In the genomic region with DNA sequence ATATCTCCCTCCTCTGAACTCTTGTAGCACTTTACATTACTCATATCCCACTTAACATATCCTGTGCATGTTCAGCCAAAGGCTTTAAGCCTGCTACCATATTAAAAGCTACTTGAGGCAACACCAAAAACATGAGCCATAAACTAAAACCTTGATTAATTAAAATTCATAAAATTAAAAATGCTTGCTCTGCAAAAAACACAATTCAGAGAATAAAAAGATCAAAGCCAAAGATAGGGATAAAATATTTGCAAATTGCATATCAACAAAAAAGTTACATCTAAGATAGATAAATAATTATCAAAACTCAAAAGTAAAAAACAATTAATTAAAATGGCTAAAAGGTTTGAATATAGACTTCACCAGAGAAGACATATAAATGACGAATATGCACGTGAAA, we compare ENCODE assay signal across 2 cellular contexts.
TF ChIP-seq lines count a peak whose summit lies in the region.

No MANE protein-coding gene starts in this region.

TF ChIP-seq in A549, 52 proteins besides CTCF, POLR2A, EP300 and RAD21 (continued from another document):
- TF ChIP-seq, protein P1, sequence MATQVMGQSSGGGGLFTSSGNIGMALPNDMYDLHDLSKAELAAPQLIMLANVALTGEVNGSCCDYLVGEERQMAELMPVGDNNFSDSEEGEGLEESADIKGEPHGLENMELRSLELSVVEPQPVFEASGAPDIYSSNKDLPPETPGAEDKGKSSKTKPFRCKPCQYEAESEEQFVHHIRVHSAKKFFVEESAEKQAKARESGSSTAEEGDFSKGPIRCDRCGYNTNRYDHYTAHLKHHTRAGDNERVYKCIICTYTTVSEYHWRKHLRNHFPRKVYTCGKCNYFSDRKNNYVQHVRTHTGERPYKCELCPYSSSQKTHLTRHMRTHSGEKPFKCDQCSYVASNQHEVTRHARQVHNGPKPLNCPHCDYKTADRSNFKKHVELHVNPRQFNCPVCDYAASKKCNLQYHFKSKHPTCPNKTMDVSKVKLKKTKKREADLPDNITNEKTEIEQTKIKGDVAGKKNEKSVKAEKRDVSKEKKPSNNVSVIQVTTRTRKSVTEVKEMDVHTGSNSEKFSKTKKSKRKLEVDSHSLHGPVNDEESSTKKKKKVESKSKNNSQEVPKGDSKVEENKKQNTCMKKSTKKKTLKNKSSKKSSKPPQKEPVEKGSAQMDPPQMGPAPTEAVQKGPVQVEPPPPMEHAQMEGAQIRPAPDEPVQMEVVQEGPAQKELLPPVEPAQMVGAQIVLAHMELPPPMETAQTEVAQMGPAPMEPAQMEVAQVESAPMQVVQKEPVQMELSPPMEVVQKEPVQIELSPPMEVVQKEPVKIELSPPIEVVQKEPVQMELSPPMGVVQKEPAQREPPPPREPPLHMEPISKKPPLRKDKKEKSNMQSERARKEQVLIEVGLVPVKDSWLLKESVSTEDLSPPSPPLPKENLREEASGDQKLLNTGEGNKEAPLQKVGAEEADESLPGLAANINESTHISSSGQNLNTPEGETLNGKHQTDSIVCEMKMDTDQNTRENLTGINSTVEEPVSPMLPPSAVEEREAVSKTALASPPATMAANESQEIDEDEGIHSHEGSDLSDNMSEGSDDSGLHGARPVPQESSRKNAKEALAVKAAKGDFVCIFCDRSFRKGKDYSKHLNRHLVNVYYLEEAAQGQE (IDR thresholded peaks at IDR 0.05): no peak

TF ChIP-seq in IMR-90, 13 proteins besides CTCF, POLR2A, EP300 and RAD21 (continued from another document):
- TF ChIP-seq RCOR1 (IDR thresholded peaks at IDR 0.05; ENCODE audit: insufficient replicate concordance, low read length) (no peak), CEBPB (IDR thresholded peaks at IDR 0.05; ENCODE audit: low read depth, low read length) (no peak), MAFK (IDR thresholded peaks at IDR 0.05; ENCODE audit: low read depth, low read length) (peak; percentile 77)
